14 cellular contexts compared by ENCODE assay signal in genomic region chr16:11131706-11132105, GRCh38.
DNase-seq lines count a peak whose midpoint lies in the region; ATAC-seq and TF ChIP-seq lines count a peak whose summit lies in the region.
"Had no signal": no experiment of that assay in that cellular context is flagged by ENCODE, and none has a peak within 500 bp of the region (broad histone marks: within the 10 kb centered on the region; RNA-seq: fewer than 3 reads in every experiment).

No MANE protein-coding gene starts in this region.

- no peak overlapping the region for H3K4me3 ChIP-seq in esophagus muscularis mucosa
- no peak overlapping the region for H3K4me3 ChIP-seq in aorta (ENCODE audit: low read length in 2 of 2)
- H3K4me3 ChIP-seq: pancreas, spleen had no signal

- H3K9me3 Mint-ChIP-seq in activated naive CD4-positive, alpha-beta T cell treated with anti-CD3 and anti-CD28 coated beads, Interleukin-2, amount 50 U/mL, for 72 hours = no peaks in the 10 kb centered on the region
- no peaks in the 10 kb centered on the region for H3K9me3 Mint-ChIP-seq in nephron progenitor cell
- H3K9me3 Mint-ChIP-seq: IgD-negative memory B cell had no signal

- peaks cover 11% of the 10 kb centered on the region for H3K27me3 Mint-ChIP-seq in nephron progenitor cell (ENCODE audit: low read depth, poor library complexity)
- H3K27me3 Mint-ChIP-seq: IgD-negative memory B cell had no signal

- no peak for TF ChIP-seq CTCF in esophagus muscularis mucosa (IDR thresholded peaks at IDR 0.05)
- no peak for TF ChIP-seq CTCF in nephron progenitor cell (IDR thresholded peaks at IDR 0.05)

- intact Hi-C loops in esophagus muscularis mucosa (cut with DNase I) (loop anchor here (5.0 kb wide), 1 partner anchor 39 kb away; no protein-coding TSS in a partner anchor), aorta (cut with DNase I) (no loop called here)

- H3K27me3 ChIP-seq in esophagus muscularis mucosa (no peaks in the 10 kb centered on the region), aorta (ENCODE audit: control insufficient read depth in 1 of 2, insufficient read depth in 2 of 2, low read length in 1 of 2) (no peaks in the 10 kb centered on the region)
- H3K27me3 ChIP-seq: pancreas, spleen had no signal

- DNase-seq in activated naive CD4-positive, alpha-beta T cell treated with anti-CD3 and anti-CD28 coated beads, Interleukin-2, amount 50 U/mL, for 72 hours (ENCODE audit: low spot score in 2 of 2) = no peak
- no peak for DNase-seq in activated naive CD4-positive, alpha-beta T cell treated with Interleukin-2 at 50 U/mL for 16 hours
- no peak for DNase-seq in esophagus muscularis mucosa (ENCODE audit: extremely low spot score)
- DNase-seq in nephron progenitor cell = no peak
- DNase-seq in aorta = no peak
- DNase-seq in dedifferentiated amniotic fluid mesenchymal stem cell (ENCODE audit: extremely low spot score) = no peak
- no peak for DNase-seq in NCI-H1105 treated with DMSO at 0.1 percent for 48 hours (lab: John Stamatoyannopoulos, UW)
- no peak for DNase-seq in KG1 (lab: John Stamatoyannopoulos, UW)
- DNase-seq: NCI-H1092, NCI-H2227 treated with DMSO at 0.1 percent for 48 hours, pancreas, spleen had no signal

- H3K27ac Mint-ChIP-seq in activated naive CD4-positive, alpha-beta T cell treated with anti-CD3 and anti-CD28 coated beads, Interleukin-2, amount 50 U/mL, for 72 hours = peak overlapping the region; percentile 88 to 96
- H3K27ac Mint-ChIP-seq in nephron progenitor cell = peak overlapping the region; percentile 81

- 34% methylated on average over 7 of the region's 7 CpGs for WGBS in esophagus muscularis mucosa
- 13 to 17% methylated on average over 7 of the region's 7 CpGs for WGBS in aorta, 2 donors

- H3K4me1 Mint-ChIP-seq in nephron progenitor cell = peaks cover 79% of the 10 kb centered on the region

- H3K36me3 Mint-ChIP-seq in activated naive CD4-positive, alpha-beta T cell treated with anti-CD3 and anti-CD28 coated beads, Interleukin-2, amount 50 U/mL, for 72 hours = peaks cover 15 to 16% of the 10 kb centered on the region in 2 donors
- no peaks in the 10 kb centered on the region for H3K36me3 Mint-ChIP-seq in nephron progenitor cell (ENCODE audit: low read depth)

- H3K36me3 ChIP-seq in esophagus muscularis mucosa = peaks cover 0 to 12% (median 4%) of the 10 kb centered on the region in 4 donors
- no peaks in the 10 kb centered on the region for H3K36me3 ChIP-seq in aorta (ENCODE audit: control insufficient read depth in 1 of 2, insufficient read depth in 2 of 2, low read length in 1 of 2)

- TF ChIP-seq POLR2A in esophagus muscularis mucosa (IDR thresholded peaks at IDR 0.05; ENCODE audit: low read depth) = no peak

- H3K4me1 ChIP-seq in esophagus muscularis mucosa (peaks cover 70 to 78% (median 76%) of the 10 kb centered on the region in 4 donors), aorta (ENCODE audit: control insufficient read depth in 1 of 2, insufficient read depth in 2 of 2, low read length in 2 of 2) (peaks cover 3% of the 10 kb centered on the region in 2 donors)

- no peak overlapping the region for H3K4me3 Mint-ChIP-seq in nephron progenitor cell

- H3K9me3 ChIP-seq in esophagus muscularis mucosa = no peaks in the 10 kb centered on the region
- no peaks in the 10 kb centered on the region for H3K9me3 ChIP-seq in aorta (ENCODE audit: control insufficient read depth, low read length)
- H3K9me3 ChIP-seq: pancreas, spleen had no signal

- peak in 1 of 2 donors; percentile 56 for ATAC-seq in activated naive CD4-positive, alpha-beta T cell treated with anti-CD3 and anti-CD28 coated beads, Interleukin-2, amount 50 U/mL, for 72 hours
- peak; percentile 47 for ATAC-seq in aorta (ENCODE audit: low FRiP score)
- ATAC-seq: HCT116, pancreas had no signal

- TF ChIP-seq EP300 in esophagus muscularis mucosa (IDR thresholded peaks at IDR 0.05) = no peak

- H3K27ac ChIP-seq in esophagus muscularis mucosa (replicated peaks in 1 of 4) (peak overlapping the region; percentile 57 to 79 (median 68)), aorta (ENCODE audit: low read depth in 1 of 2, low read length in 2 of 2) (no peak overlapping the region)

Comparison
In these comparisons a context has a peak if more than half of its experiments do, and no peak if none do; other contexts are left out.
1. H3K27ac ChIP-seq: peak in esophagus muscularis mucosa (4 of 4); none in aorta (0 of 2).